ENCODE assay signal across 17 cellular contexts in the genomic region with DNA sequence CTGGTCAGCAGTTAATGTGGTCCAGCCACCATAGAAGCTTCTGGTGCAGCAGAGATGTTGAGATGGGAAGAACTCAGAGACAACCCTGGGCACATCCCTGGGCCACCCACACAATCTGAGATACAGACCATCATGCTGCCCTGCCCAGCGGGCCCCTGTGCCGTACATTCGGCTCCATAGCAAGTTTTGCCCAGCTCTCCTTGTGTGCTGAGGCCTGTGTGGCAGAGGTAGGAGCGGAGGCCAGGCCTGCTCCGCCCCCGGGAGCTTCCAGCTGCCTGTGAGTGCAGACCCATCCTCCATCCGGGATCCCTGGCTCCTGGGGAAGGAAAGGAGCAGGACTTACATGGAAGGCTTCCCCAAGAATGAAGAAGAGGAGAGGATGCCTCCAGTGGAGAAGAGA.
DNase-seq lines count a peak whose midpoint lies in the region; ATAC-seq and TF ChIP-seq lines count a peak whose summit lies in the region.
"Had no signal": no experiment of that assay in that cellular context is flagged by ENCODE, and none has a peak within 500 bp of the region (broad histone marks: within the 10 kb centered on the region; RNA-seq: fewer than 3 reads in every experiment).

No MANE protein-coding gene starts in this region.

- no peak overlapping the region for H3K27ac ChIP-seq in heart left ventricle
- H3K27ac ChIP-seq in H9 (ENCODE audit: insufficient read length, low read depth, low read length): no peak overlapping the region
- H3K27ac ChIP-seq in neuronal stem cell (replicated peaks; ENCODE audit: low read length): no peak overlapping the region
- H3K27ac ChIP-seq: BLaER1 had no signal

- H3K56ac ChIP-seq in H9 (ENCODE audit: insufficient read length, low read depth, low read length): no peak overlapping the region

- no peak overlapping the region for H2BK5ac ChIP-seq in H9 (ENCODE audit: insufficient read length, low read length)
- no peak overlapping the region for H2BK5ac ChIP-seq in neuronal stem cell (ENCODE audit: low read length)

- H2AFZ ChIP-seq in H9 (ENCODE audit: low read length) (no peak overlapping the region), neuronal stem cell (ENCODE audit: low read length) (no peak overlapping the region)
- H2AFZ ChIP-seq: GM23338 had no signal

- POLR2A ChIA-PET in WTC11 (lab: Charles Lee): interaction anchor here (0.7 kb wide), 1 partner anchor 62 kb away, joined by 9 read pairs; no protein-coding TSS in a partner anchor

- H4K8ac ChIP-seq in H9 (replicated peaks; ENCODE audit: insufficient read length, low read depth, low read length): no peak overlapping the region
- H4K8ac ChIP-seq in neuronal stem cell (ENCODE audit: low read depth, low read length): no peak overlapping the region

- H4K91ac ChIP-seq in H9 (ENCODE audit: insufficient read length, low read depth, low read length) (no peak overlapping the region), neuronal stem cell (ENCODE audit: low read depth, low read length, poor library complexity) (no peak overlapping the region)

- H2BK120ac ChIP-seq in H9 (ENCODE audit: low read depth, low read length, poor library complexity, severe bottlenecking) (no peak overlapping the region), neuronal stem cell (ENCODE audit: low read depth, low read length) (peak overlapping the region; percentile 33)

- H2BK12ac ChIP-seq in H9 (ENCODE audit: insufficient read length, low read depth, low read length) (no peak overlapping the region), neuronal stem cell (ENCODE audit: low read length) (no peak overlapping the region)

- H3K27ac Mint-ChIP-seq in H9 (peak overlapping the region in 1 of 3 experiments; percentile 79; a peak in 2 of 7 replicates), WTC11 (no peak overlapping the region), osteocyte (ENCODE audit: unreplicated experiment) (no peak overlapping the region)
- H3K27ac Mint-ChIP-seq: CD14-positive monocyte; CD4-positive, alpha-beta memory T cell; GM23338; IgD-negative memory B cell had no signal

- H3K4me3 ChIP-seq in heart left ventricle (no peak overlapping the region), neuronal stem cell (ENCODE audit: low read length in 2 of 2) (no peak overlapping the region)
- H3K4me3 ChIP-seq: BLaER1, GM23338, HAP-1 had no signal

- H3K4me1 Mint-ChIP-seq in H9: peaks cover 44 to 62% of the 10 kb centered on the region in 2 experiments
- peaks cover 48% of the 10 kb centered on the region for H3K4me1 Mint-ChIP-seq in WTC11
- H3K4me1 Mint-ChIP-seq in osteocyte (ENCODE audit: unreplicated experiment): peaks cover 18% of the 10 kb centered on the region
- H3K4me1 Mint-ChIP-seq: CD14-positive monocyte, IgD-negative memory B cell had no signal

- H3K4me2 ChIP-seq in H9 (ENCODE audit: insufficient read depth, insufficient read length, low read length) (no peak overlapping the region), neuronal stem cell (ENCODE audit: insufficient read depth, low read length, poor library complexity, severe bottlenecking) (no peak overlapping the region)
- H3K4me2 ChIP-seq: BLaER1, GM23338 had no signal

- CTCF ChIA-PET in WTC11 (lab: Charles Lee): interaction anchor here (0.7 to 1.8 kb wide), 3 partner anchors 24 to 1068 kb away, joined by 3 to 7 read pairs (median 4); no protein-coding TSS in a partner anchor

- H4K5ac ChIP-seq in H9 (ENCODE audit: insufficient read length, low read depth, low read length): no peak overlapping the region

- H3K14ac ChIP-seq in H9 (ENCODE audit: insufficient read depth, low read length) (peak overlapping the region; percentile 35; the same call in 1 of the 2 replicates), neuronal stem cell (ENCODE audit: low read length) (no peak overlapping the region)

- ATAC-seq in Right ventricle myocardium superior (ENCODE audit: poor library complexity): no peak
- ATAC-seq in heart left ventricle: no peak
- no peak for ATAC-seq in WTC11
- no peak for ATAC-seq in HG02973 (IDR thresholded peaks at IDR 0.05; ENCODE audit: unreplicated experiment)
- ATAC-seq: GM23338 had no signal

- H4K20me1 ChIP-seq in H9 (ENCODE audit: control insufficient read depth, insufficient read depth, insufficient read length): no peaks in the 10 kb centered on the region

- H3K4ac ChIP-seq in H9 (ENCODE audit: low read depth, low read length) (no peak overlapping the region), neuronal stem cell (ENCODE audit: low read length) (no peak overlapping the region)

- no peaks in the 10 kb centered on the region for H3K79me2 ChIP-seq in H9 (ENCODE audit: insufficient read depth, low read length)

- no peak overlapping the region for H2BK20ac ChIP-seq in H9 (ENCODE audit: low read depth, low read length, poor library complexity, severe bottlenecking)

- H3K9me3 Mint-ChIP-seq in H9: no peaks in the 10 kb centered on the region
- no peaks in the 10 kb centered on the region for H3K9me3 Mint-ChIP-seq in WTC11
- no peaks in the 10 kb centered on the region for H3K9me3 Mint-ChIP-seq in osteocyte (ENCODE audit: unreplicated experiment)
- H3K9me3 Mint-ChIP-seq: CD14-positive monocyte; CD4-positive, alpha-beta memory T cell; GM23338; IgD-negative memory B cell had no signal

- H3K4me3 Mint-ChIP-seq in H9: no peak overlapping the region
- no peak overlapping the region for H3K4me3 Mint-ChIP-seq in WTC11
- no peak overlapping the region for H3K4me3 Mint-ChIP-seq in osteocyte (ENCODE audit: unreplicated experiment)
- H3K4me3 Mint-ChIP-seq: CD14-positive monocyte; CD4-positive, alpha-beta memory T cell; GM23338; IgD-negative memory B cell had no signal

- intact Hi-C loops in Right ventricle myocardium superior (cut with DNase I): no loop called here
- intact Hi-C loops in heart left ventricle (cut with DNase I): no loop called here

- H2BK15ac ChIP-seq in H9 (ENCODE audit: low read depth, low read length) (no peak overlapping the region), neuronal stem cell (ENCODE audit: low read length) (peak overlapping the region; percentile 81)

- H3K27me3 Mint-ChIP-seq in H9 (ENCODE audit: low read depth): no peaks in the 10 kb centered on the region; the same call in none of the 2 replicates
- no peaks in the 10 kb centered on the region for H3K27me3 Mint-ChIP-seq in WTC11 (ENCODE audit: low read depth)
- H3K27me3 Mint-ChIP-seq in osteocyte (ENCODE audit: unreplicated experiment): no peaks in the 10 kb centered on the region
- H3K27me3 Mint-ChIP-seq: CD4-positive, alpha-beta memory T cell; IgD-negative memory B cell had no signal

- H3K18ac ChIP-seq in H9 (ENCODE audit: insufficient read length, low read depth, low read length) (no peak overlapping the region), neuronal stem cell (ENCODE audit: low read length) (peak overlapping the region; percentile 2)

- H3K36me3 ChIP-seq in heart left ventricle: peaks cover 0 to 30% (median 3%) of the 10 kb centered on the region in 9 donors
- peaks cover 0 to 2% of the 10 kb centered on the region in 2 donors for H3K36me3 ChIP-seq in neuronal stem cell (replicated peaks in 1 of 2; ENCODE audit: control insufficient read depth in 2 of 2, insufficient read depth in 2 of 2, low read length in 2 of 2)
- H3K36me3 ChIP-seq: HAP-1 had no signal

- H3T11ph ChIP-seq in H9 (ENCODE audit: low read length): no peak overlapping the region

- TF ChIP-seq POLR2A in heart left ventricle (IDR thresholded peaks at IDR 0.05): no peak

- no peak for TF ChIP-seq CTCF in heart left ventricle (IDR thresholded peaks at IDR 0.05)
- TF ChIP-seq CTCF in H9 (conservative IDR thresholded peaks at IDR 0.05): no peak
- no peak for TF ChIP-seq CTCF in WTC11 (IDR thresholded peaks at IDR 0.05)
- no peak for TF ChIP-seq CTCF in osteocyte (IDR thresholded peaks at IDR 0.05)

- H3K27me3 ChIP-seq in heart left ventricle (no peaks in the 10 kb centered on the region), H9 (ENCODE audit: insufficient read depth, low read length) (no peaks in the 10 kb centered on the region), neuronal stem cell (ENCODE audit: control insufficient read depth in 3 of 3, insufficient read depth in 3 of 3, low read depth in 1 of 3, low read length in 3 of 3) (no peaks in the 10 kb centered on the region)
- H3K27me3 ChIP-seq: BLaER1 had no signal

- no peak overlapping the region for H3K23ac ChIP-seq in H9 (ENCODE audit: insufficient read length, low read depth, low read length)
- H3K23ac ChIP-seq in neuronal stem cell (ENCODE audit: low read depth, low read length, poor library complexity): no peak overlapping the region

- H3K9me3 ChIP-seq in heart left ventricle (no peaks in the 10 kb centered on the region), H9 (ENCODE audit: control insufficient read depth, low read depth, low read length) (no peaks in the 10 kb centered on the region), neuronal stem cell (replicated peaks in 1 of 2; ENCODE audit: control insufficient read depth in 2 of 2, insufficient read depth in 1 of 2, low read depth in 1 of 2, low read length in 2 of 2) (no peaks in the 10 kb centered on the region)
- H3K9me3 ChIP-seq: BLaER1, HAP-1 had no signal

- H2AK5ac ChIP-seq in H9 (ENCODE audit: insufficient read length, low read length) (no peak overlapping the region), neuronal stem cell (ENCODE audit: low read depth, low read length) (peak overlapping the region; percentile 50)

- H3K9ac ChIP-seq in H9 (ENCODE audit: extremely low read depth, insufficient read length, low read length) (no peak overlapping the region), neuronal stem cell (ENCODE audit: low read depth, low read length, poor library complexity) (no peak overlapping the region)
- H3K9ac ChIP-seq: BLaER1 had no signal

- H3K79me1 ChIP-seq in H9 (ENCODE audit: insufficient read depth, low read depth, low read length, poor library complexity, severe bottlenecking) (no peaks in the 10 kb centered on the region), neuronal stem cell (ENCODE audit: low read depth, low read length) (no peaks in the 10 kb centered on the region)

- 93 to 100% (median 96%) methylated on average over 7 of the region's 7 CpGs for WGBS in heart left ventricle, 4 donors
- WGBS in H9 (ENCODE audit: extremely low coverage, insufficient read length, low lambda C conversion rate): no CpG with 5 or more reads among the region's 7 CpGs
- no CpG with 5 or more reads among the region's 7 CpGs for WGBS in neuronal stem cell (ENCODE audit: extremely low coverage in 2 of 2, insufficient read length in 2 of 2, insufficient replicate concordance in 1 of 2), 2 donors

- DNase-seq in Right ventricle myocardium superior (peak; percentile 29), heart left ventricle (no peak), H9 (no peak), WTC11 (ENCODE audit: low spot score) (no peak), neuronal stem cell (ENCODE audit: low spot score) (no peak), osteocyte (ENCODE audit: extremely low spot score, unreplicated experiment) (no peak)
- DNase-seq: 8988T; CD4-positive, alpha-beta memory T cell; DMS153; DMS79; GDM1 had no signal

- no peaks in the 10 kb centered on the region for H3K23me2 ChIP-seq in H9 (ENCODE audit: insufficient read length, low read depth, low read length, poor library complexity, severe bottlenecking)

- H3K36me3 Mint-ChIP-seq in H9 (ENCODE audit: insufficient read depth in 1 of 3, low read depth in 3 of 3) (no peaks in the 10 kb centered on the region; a peak in 2 of 7 replicates), WTC11 (no peaks in the 10 kb centered on the region), osteocyte (ENCODE audit: unreplicated experiment) (peaks cover 8% of the 10 kb centered on the region)
- H3K36me3 Mint-ChIP-seq: CD14-positive monocyte, IgD-negative memory B cell had no signal

- H3K4me1 ChIP-seq in heart left ventricle: peaks cover 18 to 55% (median 35%) of the 10 kb centered on the region in 12 donors
- peaks cover 17% of the 10 kb centered on the region; the same call in 1 of the 2 replicates for H3K4me1 ChIP-seq in H9 (ENCODE audit: insufficient read depth, low read length)
- H3K4me1 ChIP-seq in neuronal stem cell (ENCODE audit: control insufficient read depth in 2 of 2, insufficient read depth in 1 of 2, low read depth in 1 of 2, low read length in 2 of 2): peaks cover 25 to 40% of the 10 kb centered on the region in 2 donors
- H3K4me1 ChIP-seq: HAP-1 had no signal
